ENCODE assay signal across 20 cellular contexts in genomic region chrX:1386338-1387127, GRCh38. TPM values are rescaled to one million over a fixed set of nuclear protein-coding genes. Genes with fewer than 3 reads are reported as not detected.
DNase-seq lines count a peak whose midpoint lies in the region; ATAC-seq and TF ChIP-seq lines count a peak whose summit lies in the region.
"Had no signal": no experiment of that assay in that cellular context is flagged by ENCODE, and none has a peak within 500 bp of the region (broad histone marks: within the 10 kb centered on the region; RNA-seq: fewer than 3 reads in every experiment).

No MANE protein-coding gene starts in this region.

- DNase-seq in Right ventricle myocardium superior (peak; percentile 32), right atrium auricular region (ENCODE audit: low spot score) (no peak), WTC11 (ENCODE audit: low spot score) (peak; percentile 9), left lung (peak; percentile 20 to 64), upper lobe of right lung (peak; percentile 57), AG08395 (ENCODE audit: low spot score) (no peak)
- DNase-seq: activated CD4-positive, alpha-beta T cell treated with anti-CD3 and anti-CD28 coated beads for 1 hour; AML-193; effector CD4-positive, alpha-beta T cell; HFFc6; mesendoderm; NCI-H1694; nucleus accumbens; small intestine; T-helper 1 cell had no signal

- POLR2A ChIA-PET in WTC11 (lab: Charles Lee), result no interaction called here

- H3K4me1 Mint-ChIP-seq in WTC11, result peaks cover 34% of the 10 kb centered on the region

- TF ChIP-seq EP300 in gastroesophageal sphincter (IDR thresholded peaks at IDR 0.05), result no peak

- H3K27me3 Mint-ChIP-seq in WTC11 (ENCODE audit: low read depth), result no peaks in the 10 kb centered on the region

- CTCF ChIA-PET in WTC11 (lab: Charles Lee), result no interaction called here

- H3K27ac Mint-ChIP-seq in WTC11, result no peak overlapping the region
- H3K27ac Mint-ChIP-seq: activated T-helper 2 cell treated with anti-CD3 and anti-CD28 coated beads, Interferon-gamma antibody, Interleukin-2, Interleukin-4, amounts not matched to agents 10 μg/mL and 5 μg/mL and 100 μg/mL, durations not matched to agents 14 hours and 24 hours and 36 hours; HFFc6 had no signal

- TF ChIP-seq CTCF in right atrium auricular region (IDR thresholded peaks at IDR 0.05) (no peak), WTC11 (IDR thresholded peaks at IDR 0.05) (no peak), left lung (IDR thresholded peaks at IDR 0.05) (no peak), upper lobe of right lung (IDR thresholded peaks at IDR 0.05) (no peak), gastroesophageal sphincter (IDR thresholded peaks at IDR 0.05) (no peak)

- H3K9me3 ChIP-seq in right atrium auricular region, result no peaks in the 10 kb centered on the region
- H3K9me3 ChIP-seq in left lung, result no peaks in the 10 kb centered on the region
- no peaks in the 10 kb centered on the region for H3K9me3 ChIP-seq in upper lobe of right lung
- H3K9me3 ChIP-seq in gastroesophageal sphincter, result no peaks in the 10 kb centered on the region
- H3K9me3 ChIP-seq: breast epithelium had no signal

- 88 to 96% methylated on average over 3 to 4 of the region's 41 CpGs for WGBS in gastroesophageal sphincter (ENCODE audit: low coverage in 1 of 2), 2 donors

- H3K27ac ChIP-seq in right atrium auricular region, result no peak overlapping the region
- H3K27ac ChIP-seq in left lung, result no peak overlapping the region
- H3K27ac ChIP-seq in upper lobe of right lung, result no peak overlapping the region
- H3K27ac ChIP-seq in gastroesophageal sphincter, result no peak overlapping the region
- H3K27ac ChIP-seq: breast epithelium, HL-60 had no signal

- H3K4me3 Mint-ChIP-seq in WTC11, result no peak overlapping the region; the same call in 1 of the 2 replicates
- H3K4me3 Mint-ChIP-seq: HFFc6 had no signal

- peaks cover 73% of the 10 kb centered on the region for H3K36me3 Mint-ChIP-seq in WTC11

- H3K4me3 ChIP-seq in right atrium auricular region (no peak overlapping the region), left lung (no peak overlapping the region), upper lobe of right lung (no peak overlapping the region), gastroesophageal sphincter (no peak overlapping the region)
- H3K4me3 ChIP-seq: breast epithelium had no signal

- ATAC-seq in Right ventricle myocardium superior (ENCODE audit: poor library complexity) (no peak), WTC11 (no peak), left lung (no peak), upper lobe of right lung (no peak), GM18873 (IDR thresholded peaks at IDR 0.05; ENCODE audit: low FRiP score, unreplicated experiment) (no peak), gastroesophageal sphincter (no peak)

- H3K27me3 ChIP-seq in right atrium auricular region (no peaks in the 10 kb centered on the region), left lung (no peaks in the 10 kb centered on the region), upper lobe of right lung (no peaks in the 10 kb centered on the region), gastroesophageal sphincter (no peaks in the 10 kb centered on the region)
- H3K27me3 ChIP-seq: breast epithelium had no signal

- intact Hi-C loops in Right ventricle myocardium superior (cut with DNase I) (no loop called here), left lung (cut with DNase I) (no loop called here), upper lobe of right lung (cut with DNase I) (no loop called here)

- H3K36me3 ChIP-seq in right atrium auricular region (peaks cover 73% of the 10 kb centered on the region), left lung (peaks cover 5 to 95% of the 10 kb centered on the region in 2 donors), upper lobe of right lung (peaks cover 71% of the 10 kb centered on the region), gastroesophageal sphincter (peaks cover 0 to 95% of the 10 kb centered on the region in 2 donors)
- H3K36me3 ChIP-seq: breast epithelium had no signal

- TF ChIP-seq POLR2A in gastroesophageal sphincter (IDR thresholded peaks at IDR 0.05), result no peak

- H3K9me3 Mint-ChIP-seq in WTC11, result no peaks in the 10 kb centered on the region
- H3K9me3 Mint-ChIP-seq: activated T-helper 2 cell treated with anti-CD3 and anti-CD28 coated beads, Interferon-gamma antibody, Interleukin-2, Interleukin-4, amounts not matched to agents 10 μg/mL and 5 μg/mL and 100 μg/mL, durations not matched to agents 14 hours and 24 hours and 36 hours; HFFc6 had no signal

- peaks cover 0 to 44% of the 10 kb centered on the region in 2 donors for H3K4me1 ChIP-seq in right atrium auricular region
- peaks cover 9 to 38% of the 10 kb centered on the region in 2 donors for H3K4me1 ChIP-seq in left lung
- peaks cover 28% of the 10 kb centered on the region for H3K4me1 ChIP-seq in upper lobe of right lung
- peaks cover 3 to 48% (median 25%) of the 10 kb centered on the region in 3 donors for H3K4me1 ChIP-seq in gastroesophageal sphincter

TF ChIP-seq in WTC11, 78 proteins besides CTCF, POLR2A, EP300 and RAD21:
- TF ChIP-seq ZBTB43 (CRISPR knock-in tag; IDR thresholded peaks at IDR 0.05), result no peak
- TF ChIP-seq TEAD4 (CRISPR knock-in tag; IDR thresholded peaks at IDR 0.05), result no peak
- TF ChIP-seq PRDM15 (CRISPR knock-in tag; IDR thresholded peaks at IDR 0.05), result no peak
- TF ChIP-seq ZNF671 (CRISPR knock-in tag; IDR thresholded peaks at IDR 0.05), result no peak
- TF ChIP-seq EMX1 (CRISPR knock-in tag; IDR thresholded peaks at IDR 0.05), result no peak
- no peak for TF ChIP-seq ETV6 (CRISPR knock-in tag; IDR thresholded peaks at IDR 0.05)
- TF ChIP-seq NR3C1 (CRISPR knock-in tag; conservative IDR thresholded peaks at IDR 0.05; ENCODE audit: low read depth), result no peak
- no peak for TF ChIP-seq ATF3 (CRISPR knock-in tag; conservative IDR thresholded peaks at IDR 0.05)
- no peak for TF ChIP-seq CBFB (CRISPR knock-in tag; IDR thresholded peaks at IDR 0.05; ENCODE audit: low read depth)

RNA-seq across cellular contexts. Expression of gene SLC25A6, which starts 5.4 kb away (rescaled TPM):
- total RNA-seq in Right ventricle myocardium superior (141 TPM), right atrium auricular region (100 to 1,000 TPM; 109 to 157 TPM), WTC11 (2021) (627 to 722 TPM (median 720 TPM) in 3 replicates), left lung (100 to 1,000 TPM; 285 to 337 TPM), upper lobe of right lung (337 TPM), gastroesophageal sphincter (100 to 1,000 TPM; 204 to 408 (median 268) TPM)

RNA-seq across cellular contexts. Expression of gene IL3RA, which starts 49.9 kb away (rescaled TPM):
- total RNA-seq in Right ventricle myocardium superior, result 6.4 TPM
- total RNA-seq in right atrium auricular region, result 1 to 10 TPM; 2.4 to 3.2 TPM
- total RNA-seq in WTC11 (2021), result 0.26 to 0.48 TPM in 2 of 3 replicates, not detected in the other
- total RNA-seq in left lung, result 10 to 100 TPM; 13.9 to 24.4 TPM
- 43.0 TPM for total RNA-seq in upper lobe of right lung
- total RNA-seq in gastroesophageal sphincter, result 10 to 100 TPM in 1 of 4 donors, 1 to 10 TPM in 3; 3.6 to 10.2 (median 6.7) TPM

Comparison
In these comparisons a context has a peak if more than half of its experiments do, and no peak if none do; other contexts are left out.
1. DNase-seq: peak in Right ventricle myocardium superior (single experiment), WTC11 (single experiment), left lung (2 of 2) and upper lobe of right lung (single experiment); none in right atrium auricular region (single experiment) and AG08395 (single experiment).